8 cellular contexts compared by ENCODE assay signal in the genomic region with DNA sequence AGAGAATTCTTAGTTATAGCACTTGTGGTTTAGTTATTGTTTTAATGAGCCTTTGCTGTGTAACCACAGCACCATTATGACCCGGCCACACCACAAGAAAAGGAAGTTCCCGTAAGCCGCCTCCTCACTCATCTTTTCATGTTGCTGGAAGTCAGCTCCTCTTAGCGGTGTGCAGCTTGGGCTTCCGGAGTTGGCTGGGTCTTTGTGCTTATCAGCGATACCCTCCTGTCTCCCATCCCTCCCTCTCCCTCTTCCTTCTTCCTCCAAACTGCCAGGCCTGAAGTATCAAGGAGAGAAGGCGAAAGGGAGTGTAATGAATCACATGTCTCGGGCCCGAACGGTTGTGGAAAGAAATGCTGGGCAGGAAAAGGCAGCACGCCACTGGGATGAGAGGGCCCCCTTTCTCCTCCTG.
A peak's percentile ranks its signal among the peaks of the same experiment; 100 is the strongest.
DNase-seq lines count a peak whose midpoint lies in the region; ATAC-seq and TF ChIP-seq lines count a peak whose summit lies in the region.

No MANE protein-coding gene starts in this region.

- H3K27me3 ChIP-seq in trophoblast cell (ENCODE audit: insufficient read depth, low read length) = no peaks in the 10 kb centered on the region

- ATAC-seq in GM18519 (IDR thresholded peaks at IDR 0.05; ENCODE audit: low FRiP score, unreplicated experiment) (peak; percentile 81), HG02678 (IDR thresholded peaks at IDR 0.05; ENCODE audit: unreplicated experiment) (peak; percentile 77)

- BruUV-seq in OCI-LY7 (replicated peaks; lab: Mats Ljungman, UMichigan) = no TSS peak

- no peaks in the 10 kb centered on the region for H3K79me1 ChIP-seq in trophoblast cell (ENCODE audit: low read length)

- H4K8ac ChIP-seq in trophoblast cell (ENCODE audit: low read depth, low read length) = no peak overlapping the region

- intact Hi-C loops in OCI-LY7 (cut with micrococcal nuclease; ENCODE audit: unreplicated experiment) = loop anchor here (5.0 kb wide), 1 partner anchor 707 kb away; no protein-coding TSS in a partner anchor

- whole genome bisulfite sequencing in trophoblast cell (ENCODE audit: extremely low coverage, insufficient coverage, insufficient read length) = no CpG with 5 or more reads among the region's 11 CpGs

- H3K4me2 ChIP-seq in OCI-LY7 (ENCODE audit: low read length) = no peak overlapping the region
- H3K4me2 ChIP-seq in trophoblast cell (ENCODE audit: low read length) = no peak overlapping the region

- H3K9ac ChIP-seq in trophoblast cell (ENCODE audit: low read length) = no peak overlapping the region

- TF ChIP-seq CTCF in OCI-LY7 (conservative IDR thresholded peaks at IDR 0.05; ENCODE audit: low read length) = no peak

- H3K36me3 ChIP-seq in OCI-LY7 (ENCODE audit: insufficient read depth, low read length) (no peaks in the 10 kb centered on the region), trophoblast cell (ENCODE audit: control insufficient read depth in 1 of 2, insufficient read depth in 2 of 2, low read length in 2 of 2) (no peaks in the 10 kb centered on the region)

- no peak overlapping the region for H2BK120ac ChIP-seq in trophoblast cell (ENCODE audit: insufficient read depth, low read length, poor library complexity)

- DNase-seq in OCI-LY7 (ENCODE audit: low spot score) (peak; percentile 15), NCI-H2081 treated with DMSO at 0.1 percent for 48 hours (lab: John Stamatoyannopoulos, UW) (no peak), NCI-H524 treated with DMSO at 0.1 percent for 48 hours (lab: John Stamatoyannopoulos, UW) (no peak), trophoblast cell (no peak)
- peak; percentile 14 for DNase-seq in activated naive CD8-positive, alpha-beta T cell treated with anti-CD3 and anti-CD28 coated beads, Interleukin-2, amount 50 U/mL, for 16 hours (ENCODE audit: low read depth, low spot score)
- peak; percentile 30 to 46 for DNase-seq in stimulated activated CD4-positive, alpha-beta T cell treated with anti-CD3 and anti-CD28 coated beads, Interleukin-4, amount 100 ng/mL, for 48 hours (ENCODE audit: low read depth in 2 of 2)

- H3K4me3 ChIP-seq in OCI-LY7 (ENCODE audit: low read depth, low read length, poor library complexity, severe bottlenecking) (no peak overlapping the region), trophoblast cell (ENCODE audit: low read depth, low read length) (no peak overlapping the region)

- no peak overlapping the region for H2BK12ac ChIP-seq in trophoblast cell (ENCODE audit: low read length)

- H4K20me1 ChIP-seq in OCI-LY7 (ENCODE audit: insufficient read depth, low read length) = no peaks in the 10 kb centered on the region

- H3K79me2 ChIP-seq in OCI-LY7 (ENCODE audit: insufficient read depth, low read depth, low read length) = no peaks in the 10 kb centered on the region
- H3K79me2 ChIP-seq in trophoblast cell (ENCODE audit: control insufficient read depth, insufficient read depth, low read length, poor library complexity) = no peaks in the 10 kb centered on the region

- no peak overlapping the region for H4K12ac ChIP-seq in trophoblast cell (ENCODE audit: low read depth, low read length)

- no peaks in the 10 kb centered on the region for H3K9me3 ChIP-seq in OCI-LY7 (ENCODE audit: low read length)
- no peaks in the 10 kb centered on the region for H3K9me3 ChIP-seq in trophoblast cell (ENCODE audit: insufficient read depth, low read depth, low read length)

- CTCF ChIA-PET in OCI-LY7 (lab: Charles Lee; ENCODE audit: unreplicated experiment) = no interaction called here

- H2AFZ ChIP-seq in OCI-LY7 (ENCODE audit: low read length) (no peak overlapping the region), trophoblast cell (ENCODE audit: insufficient read depth, low read length, poor library complexity) (no peak overlapping the region)

- POLR2A ChIA-PET in OCI-LY7 (lab: Charles Lee) = no interaction called here

- no peaks in the 10 kb centered on the region for H3K9me2 ChIP-seq in OCI-LY7 (ENCODE audit: insufficient read depth, low read length)

- no peak overlapping the region for H3K18ac ChIP-seq in trophoblast cell (ENCODE audit: low read length)

- H2AK5ac ChIP-seq in trophoblast cell (ENCODE audit: low read length) = no peak overlapping the region

- no peaks in the 10 kb centered on the region for H3K4me1 ChIP-seq in OCI-LY7 (ENCODE audit: insufficient read depth, low read length, poor library complexity, severe bottlenecking)
- H3K4me1 ChIP-seq in trophoblast cell (ENCODE audit: control insufficient read depth in 1 of 2, insufficient read depth in 2 of 2, low read length in 2 of 2) = no peaks in the 10 kb centered on the region

- no peak overlapping the region for H3K14ac ChIP-seq in trophoblast cell (ENCODE audit: low read length)

- H2BK5ac ChIP-seq in trophoblast cell (ENCODE audit: low read depth, low read length, poor library complexity) = no peak overlapping the region

- no peak overlapping the region for H3K23ac ChIP-seq in trophoblast cell (ENCODE audit: low read length)

- H3K27ac ChIP-seq in OCI-LY7 (ENCODE audit: low read depth, low read length, poor library complexity, severe bottlenecking) = no peak overlapping the region
- no peak overlapping the region for H3K27ac ChIP-seq in trophoblast cell (ENCODE audit: low read depth, low read length)

- no peak overlapping the region for H3K4ac ChIP-seq in trophoblast cell (ENCODE audit: low read depth, low read length)

- no peak overlapping the region for H4K91ac ChIP-seq in trophoblast cell (ENCODE audit: low read depth, low read length)

Comparison
In these comparisons a context has a peak if more than half of its experiments do, and no peak if none do; other contexts are left out.
1. DNase-seq: peak in OCI-LY7 (single experiment), activated naive CD8-positive, alpha-beta T cell treated with anti-CD3 and anti-CD28 coated beads, Interleukin-2, amount 50 U/mL, for 16 hours (single experiment) and stimulated activated CD4-positive, alpha-beta T cell treated with anti-CD3 and anti-CD28 coated beads, Interleukin-4, amount 100 ng/mL, for 48 hours (2 of 2); none in NCI-H2081 treated with DMSO at 0.1 percent for 48 hours (single experiment), NCI-H524 treated with DMSO at 0.1 percent for 48 hours (single experiment) and trophoblast cell (0 of 2).